ENCODE assay signal across 8 cellular contexts in genomic region chr1:41240806-41241747, GRCh38. TPM values are rescaled to one million over a fixed set of nuclear protein-coding genes. Genes with fewer than 3 reads are reported as not detected.
DNase-seq lines count a peak whose midpoint lies in the region; ATAC-seq, FAIRE-seq and TF ChIP-seq lines count a peak whose summit lies in the region.

No MANE protein-coding gene starts in this region.

- H2AFZ ChIP-seq in HepG2 (ENCODE audit: low read length), result no peak overlapping the region

- no peak; the same call in 1 of the 2 replicates for TF ChIP-seq RAD21 in HepG2 (CRISPR knock-in tag; IDR thresholded peaks at IDR 0.05)

- peak; percentile 28 to 46; a peak in 2 of 4 replicates for TF ChIP-seq POLR2A in HepG2 (IDR thresholded peaks at IDR 0.05; ENCODE audit: insufficient read depth in 1 of 2, low read depth in 2 of 2, low read length in 2 of 2)

- POLR2A ChIA-PET in HepG2 (lab: Yijun Ruan, JAX), result interaction anchor here (1.0 to 2.5 kb wide), 4 partner anchors 82 to 178 kb away, joined by 3 to 16 read pairs (median 4); no protein-coding TSS in a partner anchor

- intact Hi-C loops in HepG2 (cut with micrococcal nuclease; ENCODE audit: unreplicated experiment), result loop anchor here (2.0 to 10.0 kb wide), 3 partner anchors 86 to 210 kb away; no protein-coding TSS in a partner anchor

- TSS peak; percentile 51 for BruUV-seq in HepG2 (replicated peaks; lab: Mats Ljungman, UMichigan)

- peak; percentile 69 for DNase-seq in M059J (ENCODE audit: low read depth)
- peak; percentile 15 to 34 (median 19) for DNase-seq in activated CD4-positive, CD25-positive, alpha-beta regulatory T cell (lab: John Stamatoyannopoulos, UW)
- peak; percentile 83 for DNase-seq in chondrocyte (ENCODE audit: low spot score)
- DNase-seq in HepG2 (ENCODE audit: low spot score), result peak; percentile 37
- DNase-seq in stimulated activated CD4-positive, alpha-beta T cell treated with anti-CD3 and anti-CD28 coated beads, Interleukin-4, amount 100 ng/mL, for 1 hour, result peak; percentile 35

- H3K4me2 ChIP-seq in HepG2 (ENCODE audit: low read depth, low read length), result peak overlapping the region; percentile 77

- ATAC-seq in GM21786 (IDR thresholded peaks at IDR 0.05; ENCODE audit: unreplicated experiment), result peak; percentile 51
- ATAC-seq in HepG2, result peak; percentile 63
- no peak for ATAC-seq in GM18861 (IDR thresholded peaks at IDR 0.05; ENCODE audit: unreplicated experiment)

- no peaks in the 10 kb centered on the region for H3K36me3 Mint-ChIP-seq in chondrocyte (ENCODE audit: low read depth)

- no peak for TF ChIP-seq EP300 in HepG2 (IDR thresholded peaks at IDR 0.05; ENCODE audit: low read depth in 2 of 2, low read length in 2 of 2)
- TF ChIP-seq EP300 in HepG2 (CRISPR knock-in tag; IDR thresholded peaks at IDR 0.05; ENCODE audit: borderline replicate concordance), result no peak

- H3K27ac ChIP-seq in HepG2 (ENCODE audit: extremely low read length, insufficient read depth, low read length), result peak overlapping the region; percentile 89

- H3K4me1 Mint-ChIP-seq in chondrocyte (ENCODE audit: low read depth), result peaks cover 38% of the 10 kb centered on the region

- CTCF ChIA-PET in HepG2 (lab: Yijun Ruan, JAX; ENCODE audit: low intra/inter-chr PET ratio, low total read pairs), result no interaction called here

- H3K4me1 ChIP-seq in ES-I3 (ENCODE audit: insufficient read depth, low read length) (peaks cover 21% of the 10 kb centered on the region), HepG2 (ENCODE audit: insufficient read depth, low read length) (peaks cover 82% of the 10 kb centered on the region)

- peak overlapping the region; percentile 54 to 76 (median 73) for H3K4me3 ChIP-seq in HepG2 (replicated peaks in 1 of 3; ENCODE audit: insufficient read depth in 1 of 3, low read depth in 2 of 3, low read length in 3 of 3)

- no peaks in the 10 kb centered on the region for H3K36me3 ChIP-seq in ES-I3 (ENCODE audit: insufficient read depth, low read length)
- H3K36me3 ChIP-seq in HepG2 (replicated peaks in 1 of 2; ENCODE audit: control insufficient read depth in 1 of 2, insufficient read depth in 2 of 2, low read length in 2 of 2), result no peaks in the 10 kb centered on the region

- H4K20me1 ChIP-seq in HepG2 (ENCODE audit: insufficient read depth, low read length), result peaks cover 23% of the 10 kb centered on the region

- TF ChIP-seq CTCF in chondrocyte (IDR thresholded peaks at IDR 0.05) (no peak), HepG2 (CRISPR knock-in tag; IDR thresholded peaks at IDR 0.05) (no peak)

- H3K27me3 Mint-ChIP-seq in chondrocyte (ENCODE audit: low read depth), result no peaks in the 10 kb centered on the region

- H3K9me3 Mint-ChIP-seq in chondrocyte (ENCODE audit: low read depth), result no peaks in the 10 kb centered on the region

- FAIRE-seq in HepG2 (lab: Jason Lieb, UNC), result no peak

- H3K27me3 ChIP-seq in HepG2 (ENCODE audit: control insufficient read depth in 1 of 2, insufficient read depth in 2 of 2, low read length in 2 of 2), result no peaks in the 10 kb centered on the region

- 6% methylated on average over 7 of the region's 57 CpGs for WGBS in HepG2 (ENCODE audit: low lambda C conversion rate)

- H3K9me3 ChIP-seq in ES-I3 (ENCODE audit: control insufficient read depth, insufficient read depth, low read length), result no peaks in the 10 kb centered on the region
- no peaks in the 10 kb centered on the region for H3K9me3 ChIP-seq in HepG2 (ENCODE audit: low read length)

- peak overlapping the region; percentile 90 for H3K27ac Mint-ChIP-seq in chondrocyte (ENCODE audit: unreplicated experiment)

- in situ Hi-C loops in HepG2 (cut with HindIII; ENCODE audit: extremely low pct_ligation_motif_present, low pct_unique_long_range_greater_than_20kb), result no loop called here

- H3K79me2 ChIP-seq in HepG2 (ENCODE audit: insufficient read depth, low read length), result peaks cover 35% of the 10 kb centered on the region

- H3K9ac ChIP-seq in ES-I3 (ENCODE audit: low read depth, low read length), result peak overlapping the region; percentile 68
- H3K9ac ChIP-seq in HepG2 (ENCODE audit: insufficient read depth, low read depth, low read length), result peak overlapping the region; percentile 89

- H3K4me3 Mint-ChIP-seq in chondrocyte (ENCODE audit: unreplicated experiment), result peak overlapping the region; percentile 74

TF ChIP-seq in HepG2, 621 proteins besides CTCF, POLR2A, EP300 and RAD21 (continues in another document):
- no peak for TF ChIP-seq ZNF75D (CRISPR knock-in tag; IDR thresholded peaks at IDR 0.05; ENCODE audit: borderline replicate concordance)
- 0 out of 2 replicates have a peak, but pooled peaks have one; percentile 21 for TF ChIP-seq HMG20A (CRISPR knock-in tag; IDR thresholded peaks at IDR 0.05; ENCODE audit: borderline replicate concordance)
- TF ChIP-seq MXI1 (IDR thresholded peaks at IDR 0.05; ENCODE audit: borderline replicate concordance, low read depth, low read length), result peak; percentile 77; the same call in 1 of the 3 replicates
- TF ChIP-seq SYNCRIP (IDR thresholded peaks at IDR 0.05; ENCODE audit: insufficient read depth, low read depth, low read length), result no peak
- TF ChIP-seq SOX13 (IDR thresholded peaks at IDR 0.05), result no peak
- peak in 1 of 2 experiments; percentile 23; a peak in 1 of 4 replicates for TF ChIP-seq SOX13 (CRISPR knock-in tag; conservative IDR thresholded peaks at IDR 0.05 in 1 of 2, IDR thresholded peaks at IDR 0.05 in 1 of 2)
- TF ChIP-seq U2AF2 (IDR thresholded peaks at IDR 0.05; ENCODE audit: low read depth, low read length), result no peak
- no peak for TF ChIP-seq GFI1 (CRISPR knock-in tag; IDR thresholded peaks at IDR 0.05; ENCODE audit: borderline replicate concordance)
- no peak for TF ChIP-seq DR1 (CRISPR knock-in tag; IDR thresholded peaks at IDR 0.05)
- TF ChIP-seq SOX5 (CRISPR knock-in tag; IDR thresholded peaks at IDR 0.05; ENCODE audit: borderline replicate concordance), result no peak
- no peak for TF ChIP-seq RFX1 (IDR thresholded peaks at IDR 0.05)
- TF ChIP-seq ZNF205 (CRISPR knock-in tag; IDR thresholded peaks at IDR 0.05), result no peak
- TF ChIP-seq RCOR2 (CRISPR knock-in tag; IDR thresholded peaks at IDR 0.05), result no peak
- TF ChIP-seq PRPF4 (IDR thresholded peaks at IDR 0.05; ENCODE audit: low read depth, low read length, poor library complexity, severe bottlenecking), result no peak
- no peak for TF ChIP-seq NFYC (CRISPR knock-in tag; IDR thresholded peaks at IDR 0.05)
- no peak for TF ChIP-seq ZNF709 (CRISPR knock-in tag; IDR thresholded peaks at IDR 0.05)
- TF ChIP-seq MXD4 (CRISPR knock-in tag; IDR thresholded peaks at IDR 0.05), result peak; percentile 75; the same call in 1 of the 2 replicates
- no peak for TF ChIP-seq THRA (CRISPR knock-in tag; IDR thresholded peaks at IDR 0.05; ENCODE audit: borderline replicate concordance)
- TF ChIP-seq TARDBP (CRISPR knock-in tag; IDR thresholded peaks at IDR 0.05), result no peak
- TF ChIP-seq TERF1 (CRISPR knock-in tag; IDR thresholded peaks at IDR 0.05), result 0 out of 2 replicates have a peak, but pooled peaks have one; percentile 14
- peak; percentile 36 for TF ChIP-seq HDAC2 (CRISPR knock-in tag; IDR thresholded peaks at IDR 0.05)

RNA-seq across cellular contexts. Expression of gene SCMH1, which starts 1.0 kb away (rescaled TPM):
- total RNA-seq in M059J (2014; rRNA removed; shearing (Covaris generic)), result 18.8 and 28.8 TPM in 2 replicates
- 29.5 to 32.4 TPM (median 30.5 TPM) in 3 replicates for total RNA-seq in chondrocyte
- total RNA-seq in HepG2 (2016; rRNA removed; fragmentation: Illumina TruSeq; extraction: Trizol), result 35.5 and 41.8 TPM in 2 replicates
- total RNA-seq in HepG2 (2016; cell fraction: cytosol; rRNA removed; fragmentation: Illumina TruSeq; extraction: Trizol; ENCODE audit: low read depth), result 51.7 and 53.7 TPM in 2 replicates
- total RNA-seq in HepG2 (2016; cell fraction: insoluble cytoplasmic fraction; rRNA removed; fragmentation: Illumina TruSeq; extraction: Trizol), result 31.9 and 37.4 TPM in 2 replicates
- total RNA-seq in HepG2 (2016; cell fraction: membrane; rRNA removed; fragmentation: Illumina TruSeq; extraction: Trizol), result 75.2 and 75.8 TPM in 2 replicates
- 42.3 and 50.1 TPM in 2 replicates for total RNA-seq in HepG2 (2016; cell fraction: nucleus; rRNA removed; fragmentation: Illumina TruSeq; extraction: Trizol)
- polyA plus RNA-seq in HepG2 (2011; rRNA removed), result 52.6 and 63.5 TPM in 2 replicates
- polyA plus RNA-seq in HepG2 (2011; cell fraction: cytosol; rRNA removed), result 35.2 and 35.4 TPM in 2 replicates
- 95.4 and 97.7 TPM in 2 replicates for polyA plus RNA-seq in HepG2 (2011; cell fraction: nucleus; rRNA removed)
- 33.2 and 35.5 TPM in 2 replicates for polyA plus RNA-seq in HepG2 (2012)
- polyA plus RNA-seq in HepG2 (2016; cell fraction: cytosol; fragmentation: Illumina TruSeq; extraction: Trizol; ENCODE audit: low read depth), result 40.3 and 41.7 TPM in 2 replicates
- 41.7 and 46.8 TPM in 2 replicates for polyA plus RNA-seq in HepG2 (2016; cell fraction: insoluble cytoplasmic fraction; fragmentation: Illumina TruSeq; extraction: Trizol; ENCODE audit: low read depth)
- 78.2 and 89.1 TPM in 2 replicates for polyA plus RNA-seq in HepG2 (2016; cell fraction: membrane; fragmentation: Illumina TruSeq; extraction: Trizol; ENCODE audit: low read depth)
- polyA plus RNA-seq in HepG2 (2016; cell fraction: nucleus; fragmentation: Illumina TruSeq; extraction: Trizol; ENCODE audit: insufficient read depth, low read depth), result 74.6 and 86.2 TPM in 2 replicates
- polyA minus RNA-seq in HepG2 (2011; rRNA and poly(A)+ RNA removed; ENCODE audit: low replicate concordance), result 44.1 and 74.8 TPM in 2 replicates
- polyA minus RNA-seq in HepG2 (2011; cell fraction: cytosol; rRNA and poly(A)+ RNA removed), result 14.4 and 16.0 TPM in 2 replicates
- polyA minus RNA-seq in HepG2 (2011; cell fraction: nucleus; rRNA and poly(A)+ RNA removed), result 46.4 and 64.5 TPM in 2 replicates

Comparison
In these comparisons a context has a peak if more than half of its experiments do, and no peak if none do; other contexts are left out.
1. DNase-seq: peak in every context shown above with its lines; median percentile 83 in chondrocyte; 69 in M059J; 37 in HepG2; 35 in stimulated activated CD4-positive, alpha-beta T cell treated with anti-CD3 and anti-CD28 coated beads, Interleukin-4, amount 100 ng/mL, for 1 hour; 19 in activated CD4-positive, CD25-positive, alpha-beta regulatory T cell.